In the genomic region with DNA sequence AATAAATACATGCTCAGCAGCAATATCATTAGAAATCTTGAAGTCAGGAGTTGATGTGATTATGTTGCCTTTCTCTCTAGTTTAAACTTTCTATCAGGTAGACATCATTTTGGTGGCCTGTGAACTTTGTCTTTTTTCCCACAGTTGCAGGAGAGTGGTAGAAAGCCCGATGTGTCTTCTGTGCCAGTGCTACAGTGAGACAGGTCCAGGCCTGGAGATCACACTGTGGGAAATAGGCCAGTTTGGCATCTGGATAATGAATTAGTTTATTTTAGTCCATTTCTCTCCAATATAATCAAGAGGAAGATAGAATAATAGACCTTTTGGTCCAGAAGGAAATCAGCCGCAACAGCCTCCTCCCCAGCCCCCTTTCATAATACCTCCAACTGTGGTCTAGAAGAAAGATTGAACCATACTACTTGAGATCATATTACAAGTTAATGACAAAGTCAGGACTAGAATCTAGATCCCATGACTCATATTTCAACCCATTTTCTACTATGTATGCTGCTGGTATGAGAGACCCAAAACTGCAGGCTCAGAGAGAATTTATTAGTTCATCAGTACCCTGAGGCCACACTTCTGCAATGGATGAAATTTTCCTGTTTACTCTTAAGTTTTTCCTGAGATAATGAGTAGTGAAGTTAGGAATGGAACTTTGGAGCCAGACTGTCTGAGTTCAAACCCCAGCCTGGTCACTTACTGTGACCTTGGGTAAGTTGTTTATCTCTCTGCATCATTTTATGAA, we compare ENCODE assay signal across 11 cellular contexts. TPM values are rescaled to one million over a fixed set of nuclear protein-coding genes. Genes with fewer than 3 reads are reported as not detected.
DNase-seq lines count a peak whose midpoint lies in the region; ATAC-seq, FAIRE-seq and TF ChIP-seq lines count a peak whose summit lies in the region.
"Had no signal": no experiment of that assay in that cellular context is flagged by ENCODE, and none has a peak within 500 bp of the region (broad histone marks: within the 10 kb centered on the region; RNA-seq: fewer than 3 reads in every experiment).

No MANE protein-coding gene starts in this region.

- no TSS peak for BruUV-seq in MCF 10A (replicated peaks; lab: Mats Ljungman, UMichigan)
- BruUV-seq in HepG2 (replicated peaks; lab: Mats Ljungman, UMichigan): no TSS peak

- H3K27ac Mint-ChIP-seq in MCF 10A (ENCODE audit: low read depth, unreplicated experiment): no peak overlapping the region

- in situ Hi-C loops in HepG2 (cut with HindIII; ENCODE audit: extremely low pct_ligation_motif_present, low pct_unique_long_range_greater_than_20kb) (no loop called here), ACHN (cut with HindIII; ENCODE audit: low pct_ligation_motif_present, low pct_unique_long_range_greater_than_20kb, low sequenced_read_pairs) (no loop called here)

- H3K9me3 ChIP-seq in HepG2 (ENCODE audit: low read length) (no peaks in the 10 kb centered on the region), upper lobe of right lung (no peaks in the 10 kb centered on the region)
- H3K9me3 ChIP-seq: spleen had no signal

- H3K27me3 ChIP-seq in HepG2 (ENCODE audit: control insufficient read depth in 1 of 2, insufficient read depth in 2 of 2, low read length in 2 of 2): no peaks in the 10 kb centered on the region
- H3K27me3 ChIP-seq in upper lobe of right lung: no peaks in the 10 kb centered on the region
- H3K27me3 ChIP-seq: spleen had no signal

- no peak for FAIRE-seq in HepG2 (lab: Jason Lieb, UNC)

- no peak overlapping the region for H3K4me3 ChIP-seq in HepG2 (replicated peaks in 1 of 3; ENCODE audit: insufficient read depth in 1 of 3, low read depth in 2 of 3, low read length in 3 of 3)
- H3K4me3 ChIP-seq in upper lobe of right lung: no peak overlapping the region
- H3K4me3 ChIP-seq: spleen had no signal

- no peak for TF ChIP-seq CTCF in MCF 10A (IDR thresholded peaks at IDR 0.05; ENCODE audit: unreplicated experiment)
- TF ChIP-seq CTCF in HepG2 (CRISPR knock-in tag; IDR thresholded peaks at IDR 0.05): no peak
- TF ChIP-seq CTCF in upper lobe of right lung (IDR thresholded peaks at IDR 0.05): no peak

- no peak overlapping the region for H3K4me2 ChIP-seq in HepG2 (ENCODE audit: low read depth, low read length)

- no peak overlapping the region for H3K27ac ChIP-seq in HepG2 (ENCODE audit: extremely low read length, insufficient read depth, low read length)
- no peak overlapping the region for H3K27ac ChIP-seq in upper lobe of right lung

- no peaks in the 10 kb centered on the region for H3K27me3 Mint-ChIP-seq in MCF 10A (ENCODE audit: insufficient read depth, unreplicated experiment)

- no peak for TF ChIP-seq EP300 in HepG2 (IDR thresholded peaks at IDR 0.05; ENCODE audit: low read depth in 2 of 2, low read length in 2 of 2)
- no peak for TF ChIP-seq EP300 in HepG2 (CRISPR knock-in tag; IDR thresholded peaks at IDR 0.05; ENCODE audit: borderline replicate concordance)

- peaks cover 91% of the 10 kb centered on the region for H3K79me2 ChIP-seq in HepG2 (ENCODE audit: insufficient read depth, low read length)

- no peak overlapping the region for H2AFZ ChIP-seq in HepG2 (ENCODE audit: low read length)

- no peak for TF ChIP-seq RAD21 in HepG2 (CRISPR knock-in tag; IDR thresholded peaks at IDR 0.05)

- no peak overlapping the region for H3K4me3 Mint-ChIP-seq in MCF 10A (ENCODE audit: unreplicated experiment)

- H3K36me3 Mint-ChIP-seq in MCF 10A (ENCODE audit: insufficient read depth, unreplicated experiment): peaks cover 12% of the 10 kb centered on the region

- intact Hi-C loops in MCF 10A (cut with micrococcal nuclease) (no loop called here), HepG2 (cut with micrococcal nuclease; ENCODE audit: unreplicated experiment) (no loop called here), upper lobe of right lung (cut with DNase I) (no loop called here)

- H3K4me1 ChIP-seq in HepG2 (ENCODE audit: insufficient read depth, low read length) (peaks cover 38% of the 10 kb centered on the region), upper lobe of right lung (peaks cover 27% of the 10 kb centered on the region)

- TF ChIP-seq POLR2A in HepG2 (IDR thresholded peaks at IDR 0.05; ENCODE audit: insufficient read depth in 1 of 2, low read depth in 2 of 2, low read length in 2 of 2): no peak

- peaks cover 60% of the 10 kb centered on the region for H4K20me1 ChIP-seq in HepG2 (ENCODE audit: insufficient read depth, low read length)

- CTCF ChIA-PET in MCF 10A (lab: Yijun Ruan, JAX) (interaction anchor here (0.6 to 1.7 kb wide), 3 partner anchors 12 to 26 kb away, joined by 3 to 9 read pairs (median 4); no protein-coding TSS in a partner anchor), HepG2 (lab: Yijun Ruan, JAX; ENCODE audit: low intra/inter-chr PET ratio, low total read pairs) (no interaction called here)

- peaks cover 10% of the 10 kb centered on the region for H3K4me1 Mint-ChIP-seq in MCF 10A (ENCODE audit: insufficient read depth, unreplicated experiment)

- peak; percentile 60 for ATAC-seq in HepG2
- no peak for ATAC-seq in upper lobe of right lung
- no peak for ATAC-seq in GM21515 (IDR thresholded peaks at IDR 0.05; ENCODE audit: unreplicated experiment)

- DNase-seq in COLO829 (ENCODE audit: low spot score): peak; percentile 72
- peak; percentile 98 for DNase-seq in M059J (ENCODE audit: low read depth)
- peak; percentile 72 for DNase-seq in MCF 10A (ENCODE audit: unreplicated experiment)
- DNase-seq in HepG2 (ENCODE audit: low spot score): no peak
- DNase-seq in upper lobe of right lung: no peak
- no peak for DNase-seq in ACHN
- no peak for DNase-seq in AML-193 (lab: John Stamatoyannopoulos, UW)
- DNase-seq: NCI-H1417, spleen, T-helper 2 cell had no signal

- H3K36me3 ChIP-seq in HepG2 (replicated peaks in 1 of 2; ENCODE audit: control insufficient read depth in 1 of 2, insufficient read depth in 2 of 2, low read length in 2 of 2): peaks cover 0 to 1% of the 10 kb centered on the region in 2 experiments; a peak in 3 of 5 replicates
- no peaks in the 10 kb centered on the region for H3K36me3 ChIP-seq in upper lobe of right lung

- 72% methylated on average over 2 of the region's 2 CpGs for WGBS in HepG2 (ENCODE audit: low lambda C conversion rate)

- POLR2A ChIA-PET in MCF 10A (lab: Yijun Ruan, JAX) (interaction anchor here (0.5 to 1.7 kb wide), 4 partner anchors 12 to 71 kb away, joined by 3 to 6 read pairs (median 4); no protein-coding TSS in a partner anchor), HepG2 (lab: Yijun Ruan, JAX) (no interaction called here)

- H3K9ac ChIP-seq in HepG2 (ENCODE audit: insufficient read depth, low read depth, low read length): no peak overlapping the region

- H3K9me3 Mint-ChIP-seq in MCF 10A (ENCODE audit: unreplicated experiment): no peaks in the 10 kb centered on the region

TF ChIP-seq in HepG2, 621 proteins besides CTCF, POLR2A, EP300 and RAD21:
- TF ChIP-seq SIX1 (CRISPR knock-in tag; IDR thresholded peaks at IDR 0.05; ENCODE audit: borderline replicate concordance) (0 out of 2 replicates have a peak, but pooled peaks have one; percentile 32), HIVEP1 (CRISPR knock-in tag; IDR thresholded peaks at IDR 0.05) (no peak)

RNA-seq across cellular contexts. Expression of a gene that starts 20.6 kb away (rescaled TPM):
- 52.7 and 81.2 TPM in 2 replicates for total RNA-seq in M059J (2014; rRNA removed; shearing (Covaris generic))
- total RNA-seq in MCF 10A (2022) (169 and 170 TPM in 2 replicates), HepG2 (2016; rRNA removed; fragmentation: Illumina TruSeq; extraction: Trizol) (62.1 and 64.6 TPM in 2 replicates), upper lobe of right lung (72.9 TPM)
- 70.3 and 83.0 TPM in 2 replicates for total RNA-seq in HepG2 (2016; cell fraction: cytosol; rRNA removed; fragmentation: Illumina TruSeq; extraction: Trizol; ENCODE audit: low read depth)
- total RNA-seq in HepG2 (2016; cell fraction: insoluble cytoplasmic fraction; rRNA removed; fragmentation: Illumina TruSeq; extraction: Trizol): 58.7 and 60.0 TPM in 2 replicates
- total RNA-seq in HepG2 (2016; cell fraction: membrane; rRNA removed; fragmentation: Illumina TruSeq; extraction: Trizol): 130 and 138 TPM in 2 replicates
- total RNA-seq in HepG2 (2016; cell fraction: nucleus; rRNA removed; fragmentation: Illumina TruSeq; extraction: Trizol): 26.8 and 30.5 TPM in 2 replicates
- polyA plus RNA-seq in HepG2 (2011; rRNA removed): 84.0 and 116 TPM in 2 replicates
- polyA plus RNA-seq in HepG2 (2011; cell fraction: cytosol; rRNA removed): 56.6 and 82.6 TPM in 2 replicates
- 32.2 and 32.7 TPM in 2 replicates for polyA plus RNA-seq in HepG2 (2011; cell fraction: nucleus; rRNA removed)
- 88.5 and 102 TPM in 2 replicates for polyA plus RNA-seq in HepG2 (2012)
- 102 and 116 TPM in 2 replicates for polyA plus RNA-seq in HepG2 (2016; cell fraction: cytosol; fragmentation: Illumina TruSeq; extraction: Trizol; ENCODE audit: low read depth)
- 68.3 and 73.2 TPM in 2 replicates for polyA plus RNA-seq in HepG2 (2016; cell fraction: insoluble cytoplasmic fraction; fragmentation: Illumina TruSeq; extraction: Trizol; ENCODE audit: low read depth)
- 124 and 125 TPM in 2 replicates for polyA plus RNA-seq in HepG2 (2016; cell fraction: membrane; fragmentation: Illumina TruSeq; extraction: Trizol; ENCODE audit: low read depth)
- 42.2 and 45.3 TPM in 2 replicates for polyA plus RNA-seq in HepG2 (2016; cell fraction: nucleus; fragmentation: Illumina TruSeq; extraction: Trizol; ENCODE audit: insufficient read depth, low read depth)
- 60.2 and 78.6 TPM in 2 replicates for polyA minus RNA-seq in HepG2 (2011; rRNA and poly(A)+ RNA removed; ENCODE audit: low replicate concordance)
- polyA minus RNA-seq in HepG2 (2011; cell fraction: cytosol; rRNA and poly(A)+ RNA removed): 66.3 and 77.2 TPM in 2 replicates
- polyA minus RNA-seq in HepG2 (2011; cell fraction: nucleus; rRNA and poly(A)+ RNA removed): 32.3 and 45.8 TPM in 2 replicates

Comparison
In these comparisons a context has a peak if more than half of its experiments do, and no peak if none do; other contexts are left out.
1. DNase-seq: peak in COLO829 (single experiment), M059J (single experiment) and MCF 10A (single experiment); none in HepG2 (single experiment), upper lobe of right lung (single experiment), ACHN (single experiment) and AML-193 (0 of 2).